ENCODE assay signal across 16 cellular contexts in genomic region chr17:51500454-51500853, GRCh38.
A peak's percentile ranks its signal among the peaks of the same experiment; 100 is the strongest.
DNase-seq lines count a peak whose midpoint lies in the region; ATAC-seq and TF ChIP-seq lines count a peak whose summit lies in the region.
"Had no signal": no experiment of that assay in that cellular context is flagged by ENCODE, and none has a peak within 500 bp of the region (broad histone marks: within the 10 kb centered on the region; RNA-seq: fewer than 3 reads in every experiment).

No MANE protein-coding gene starts in this region.

- no peak for ATAC-seq in GM19351 (IDR thresholded peaks at IDR 0.05; ENCODE audit: unreplicated experiment)
- ATAC-seq: HCT116 had no signal

- peaks cover 10% of the 10 kb centered on the region for H3K9me3 Mint-ChIP-seq in nephron
- H3K9me3 Mint-ChIP-seq: CD4-positive, alpha-beta memory T cell had no signal

- no peaks in the 10 kb centered on the region for H3K36me3 Mint-ChIP-seq in nephron (ENCODE audit: low read depth)
- H3K36me3 Mint-ChIP-seq: CD4-positive, alpha-beta memory T cell had no signal

- peak overlapping the region; percentile 56 to 95 (median 71) for H3K27ac Mint-ChIP-seq in nephron
- H3K27ac Mint-ChIP-seq: CD4-positive, alpha-beta memory T cell; HFFc6 had no signal

- no peak overlapping the region for H3K4me3 ChIP-seq in BE2C (ENCODE audit: low read depth, low read length)

- H3K9me3 ChIP-seq in BE2C, result no peaks in the 10 kb centered on the region

- DNase-seq in BE2C (peak; percentile 14), G401 (ENCODE audit: low spot score) (peak; percentile 78), NCI-H524 treated with DMSO at 0.1 percent for 48 hours (lab: John Stamatoyannopoulos, UW) (peak; percentile 75), NCI-H2171 (lab: John Stamatoyannopoulos, UW) (no peak), KG1 (lab: John Stamatoyannopoulos, UW) (no peak)
- DNase-seq: ACHN; CD4-positive, alpha-beta memory T cell; DMS53; DND-41; EL; GOT3; H7; HFFc6 had no signal

- no peak overlapping the region for H3K4me3 Mint-ChIP-seq in nephron
- H3K4me3 Mint-ChIP-seq: CD4-positive, alpha-beta memory T cell; HFFc6 had no signal

- H3K4me1 ChIP-seq in BE2C, result peaks cover 14% of the 10 kb centered on the region

- TF ChIP-seq CTCF in BE2C (IDR thresholded peaks at IDR 0.05; ENCODE audit: low read depth, low read length), result no peak
- TF ChIP-seq CTCF in nephron (IDR thresholded peaks at IDR 0.05; ENCODE audit: unreplicated experiment in 3 of 3), result no peak

- no peaks in the 10 kb centered on the region for H3K36me3 ChIP-seq in BE2C

- peaks cover 52% of the 10 kb centered on the region for H3K4me1 Mint-ChIP-seq in nephron
- H3K4me1 Mint-ChIP-seq: CD4-positive, alpha-beta memory T cell had no signal

- H3K27me3 ChIP-seq in BE2C, result no peaks in the 10 kb centered on the region

- in situ Hi-C loops in G401 (cut with HindIII; ENCODE audit: low sequenced_read_pairs), result no loop called here

- H3K27me3 Mint-ChIP-seq in nephron (ENCODE audit: low read depth), result peaks cover 4% of the 10 kb centered on the region

Comparison
In these comparisons a context has a peak if more than half of its experiments do, and no peak if none do; other contexts are left out.
1. DNase-seq: peak in BE2C (single experiment), G401 (single experiment) and NCI-H524 treated with DMSO at 0.1 percent for 48 hours (single experiment); none in NCI-H2171 (single experiment) and KG1 (single experiment).